In genomic region chr15:84817461-84818081, GRCh38 we compare ENCODE assay signal across 8 cellular contexts. TPM values are rescaled to one million over a fixed set of nuclear protein-coding genes. Genes with fewer than 3 reads are reported as not detected.
DNase-seq lines count a peak whose midpoint lies in the region; ATAC-seq and TF ChIP-seq lines count a peak whose summit lies in the region.
"Had no signal": no experiment of that assay in that cellular context is flagged by ENCODE, and none has a peak within 500 bp of the region (broad histone marks: within the 10 kb centered on the region; RNA-seq: fewer than 3 reads in every experiment).

No MANE protein-coding gene starts in this region.

- intact Hi-C loops in tibial artery (cut with DNase I; ENCODE audit: low total_unique reads), result loop anchor here (5.0 to 10.0 kb wide), 3 partner anchors 160 to 233 kb away; partner anchors contain the start of genes NMB and ZSCAN2

- H3K27ac ChIP-seq in WERI-Rb-1 (peak overlapping the region; percentile 90), tibial artery (peak overlapping the region; percentile 99)

- H3K36me3 ChIP-seq in WERI-Rb-1 (peaks cover 12% of the 10 kb centered on the region), tibial artery (no peaks in the 10 kb centered on the region)

- ATAC-seq in esophagus mucosa (peak; percentile 14), HG03139 (IDR thresholded peaks at IDR 0.05; ENCODE audit: unreplicated experiment) (no peak)

- H3K27me3 ChIP-seq in WERI-Rb-1 (ENCODE audit: insufficient read depth, low read depth, severe bottlenecking) (no peaks in the 10 kb centered on the region), tibial artery (no peaks in the 10 kb centered on the region)

- peaks cover 0 to 72% (median 49%) of the 10 kb centered on the region in 4 donors for H3K4me1 ChIP-seq in tibial artery

- H3K4me3 ChIP-seq in WERI-Rb-1 (ENCODE audit: low read depth, low read length) (peak overlapping the region; percentile 51), tibial artery (peak overlapping the region; percentile 58 to 64)

- TF ChIP-seq CTCF in WERI-Rb-1 (IDR thresholded peaks at IDR 0.05; ENCODE audit: low read depth, low read length) (no peak), tibial artery (IDR thresholded peaks at IDR 0.05) (no peak)

- H3K9me3 ChIP-seq in WERI-Rb-1 (ENCODE audit: severe bottlenecking) (no peaks in the 10 kb centered on the region), tibial artery (no peaks in the 10 kb centered on the region)

- DNase-seq in WERI-Rb-1, result peak; percentile 43
- DNase-seq in mesenteric fat pad (ENCODE audit: low spot score), result peak; percentile 83
- peak in 1 of 2 donors; percentile 68 for DNase-seq in tibial artery
- DNase-seq in stimulated activated CD4-positive, alpha-beta T cell treated with anti-CD3 and anti-CD28 coated beads, Interleukin-4, amount 100 ng/mL, for 24 hours, result no peak
- no peak for DNase-seq in T1000 (lab: John Stamatoyannopoulos, UW)
- DNase-seq: activated CD4-positive, alpha-beta memory T cell treated with anti-CD3 and anti-CD28 coated beads for 36 hours had no signal

RNA-seq across cellular contexts. Expression of gene ALPK3, which starts 0.4 kb away (rescaled TPM):
- total RNA-seq in esophagus mucosa, result 5.5 TPM
- 2.7 TPM for total RNA-seq in mesenteric fat pad

Comparison
In these comparisons a context has a peak if more than half of its experiments do, and no peak if none do; other contexts are left out.
1. DNase-seq: peak in WERI-Rb-1 (single experiment) and mesenteric fat pad (single experiment); none in stimulated activated CD4-positive, alpha-beta T cell treated with anti-CD3 and anti-CD28 coated beads, Interleukin-4, amount 100 ng/mL, for 24 hours (single experiment) and T1000 (single experiment).